18 cellular contexts compared by ENCODE assay signal in the genomic region with DNA sequence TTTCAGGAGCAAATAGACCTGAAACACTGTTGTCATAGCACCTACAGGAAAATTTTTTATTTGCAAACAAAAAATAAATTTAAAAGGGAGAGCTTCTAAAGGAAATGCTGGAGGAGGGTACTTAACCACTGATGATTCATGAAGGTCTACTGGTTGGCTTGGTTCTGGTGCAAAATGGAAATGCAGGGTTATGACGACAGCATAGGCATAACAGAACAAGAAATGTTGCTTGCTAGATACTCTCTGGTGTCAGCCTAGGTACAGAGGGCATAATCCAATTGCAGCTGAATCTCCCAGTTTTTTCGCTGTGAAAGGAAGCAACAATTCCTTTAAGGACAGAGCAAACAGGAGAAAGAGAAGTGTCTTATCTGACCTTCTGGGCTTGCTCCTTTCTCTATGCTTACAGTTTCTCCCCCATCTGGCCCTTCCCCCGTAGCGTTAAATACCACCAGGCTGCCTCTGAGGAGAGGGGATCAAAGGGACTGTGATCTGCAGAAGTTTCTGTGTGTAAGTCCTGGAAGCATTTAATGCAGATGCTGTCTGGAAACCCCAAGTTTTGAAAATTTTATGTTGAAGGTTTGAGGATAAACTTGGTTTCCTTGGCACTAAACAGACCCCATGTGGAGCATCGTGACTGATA. TPM values are rescaled to one million over a fixed set of nuclear protein-coding genes. Genes with fewer than 3 reads are reported as not detected.
DNase-seq lines count a peak whose midpoint lies in the region; ATAC-seq, FAIRE-seq and TF ChIP-seq lines count a peak whose summit lies in the region.
"Had no signal": no experiment of that assay in that cellular context is flagged by ENCODE, and none has a peak within 500 bp of the region (broad histone marks: within the 10 kb centered on the region; RNA-seq: fewer than 3 reads in every experiment).

No MANE protein-coding gene starts in this region.

- no peak for TF ChIP-seq CTCF in CD8-positive, alpha-beta T cell (IDR thresholded peaks at IDR 0.05)
- TF ChIP-seq CTCF in activated CD8-positive, alpha-beta T cell treated with anti-CD3 and anti-CD28 coated beads for 36 hours (IDR thresholded peaks at IDR 0.05), result no peak

- POLR2A ChIA-PET in CD8-positive, alpha-beta T cell (lab: Charles Lee), result no interaction called here
- POLR2A ChIA-PET in activated CD8-positive, alpha-beta T cell treated with anti-CD3 and anti-CD28 coated beads for 36 hours (lab: Charles Lee), result no interaction called here

- no peak overlapping the region for H3K4me3 Mint-ChIP-seq in CD8-positive, alpha-beta T cell
- no peak overlapping the region for H3K4me3 Mint-ChIP-seq in activated CD8-positive, alpha-beta T cell treated with anti-CD3 and anti-CD28 coated beads for 36 hours
- H3K4me3 Mint-ChIP-seq: T-cell had no signal

- no peaks in the 10 kb centered on the region for H3K9me3 Mint-ChIP-seq in CD8-positive, alpha-beta T cell
- H3K9me3 Mint-ChIP-seq in activated CD8-positive, alpha-beta T cell treated with anti-CD3 and anti-CD28 coated beads for 36 hours, result no peaks in the 10 kb centered on the region
- H3K9me3 Mint-ChIP-seq: T-cell had no signal

- no peak for DNase-seq in CD8-positive, alpha-beta T cell
- DNase-seq in HTR-8/SVneo (ENCODE audit: insufficient read length, low spot score) (no peak), kidney tubule cell (ENCODE audit: low spot score) (peak; percentile 33), HUDEP-2 (lab: John Stamatoyannopoulos, UW; ENCODE audit: unreplicated experiment in 76 of 76) (no peak), NCI-H146 (lab: John Stamatoyannopoulos, UW) (no peak), NCI-H2029 (lab: John Stamatoyannopoulos, UW) (no peak), mesenteric fat pad (ENCODE audit: low spot score) (no peak)
- peak; percentile 3 for DNase-seq in activated CD8-positive, alpha-beta T cell treated with anti-CD3 and anti-CD28 coated beads for 36 hours
- DNase-seq: activated CD4-positive, alpha-beta T cell treated with anti-CD3 and anti-CD28 coated beads, Interleukin-2, amount 50 U/mL, for 48 hours; activated T-cell treated with anti-CD3 and anti-CD28 coated beads, Interleukin-2, amount 50 U/mL, for 48 hours; esophagus squamous epithelium; MM.1S; NCI-H187 treated with DMSO at 0.1 percent for 48 hours; ovary; Right ventricle myocardium superior; stimulated activated CD4-positive, alpha-beta T cell treated with anti-CD3 and anti-CD28 coated beads, Interleukin-2, amount 100 ng/mL, for 24 hours; T-cell had no signal

- FAIRE-seq in HTR-8/SVneo (lab: Jason Lieb, UNC), result peak; percentile 33
- FAIRE-seq: bronchial epithelial cell had no signal

- H3K36me3 ChIP-seq in CD8-positive, alpha-beta T cell (ENCODE audit: insufficient read depth, low read length), result no peaks in the 10 kb centered on the region
- H3K36me3 ChIP-seq: esophagus squamous epithelium, ovary had no signal

- no peaks in the 10 kb centered on the region for H3K9me3 ChIP-seq in CD8-positive, alpha-beta T cell (ENCODE audit: low read length)
- H3K9me3 ChIP-seq: esophagus squamous epithelium, ovary had no signal

- ATAC-seq in CD8-positive, alpha-beta T cell, result peak; percentile 57
- peak; percentile 47 for ATAC-seq in activated CD8-positive, alpha-beta T cell treated with anti-CD3 and anti-CD28 coated beads for 36 hours

- no peaks in the 10 kb centered on the region for H3K27me3 Mint-ChIP-seq in CD8-positive, alpha-beta T cell (ENCODE audit: low read depth)
- no peaks in the 10 kb centered on the region for H3K27me3 Mint-ChIP-seq in activated CD8-positive, alpha-beta T cell treated with anti-CD3 and anti-CD28 coated beads for 36 hours

- no peaks in the 10 kb centered on the region for H3K27me3 ChIP-seq in CD8-positive, alpha-beta T cell (ENCODE audit: insufficient read depth, low read length)
- H3K27me3 ChIP-seq: esophagus squamous epithelium, ovary had no signal

- no peak overlapping the region for H3K27ac Mint-ChIP-seq in CD8-positive, alpha-beta T cell
- no peak overlapping the region for H3K27ac Mint-ChIP-seq in activated CD8-positive, alpha-beta T cell treated with anti-CD3 and anti-CD28 coated beads for 36 hours
- H3K27ac Mint-ChIP-seq: T-cell had no signal

- no peak overlapping the region for H3K4me3 ChIP-seq in CD8-positive, alpha-beta T cell (ENCODE audit: low read depth, low read length)
- H3K4me3 ChIP-seq: esophagus squamous epithelium, ovary had no signal

- no peak overlapping the region for H3K27ac ChIP-seq in CD8-positive, alpha-beta T cell (ENCODE audit: low read depth, low read length)
- H3K27ac ChIP-seq: esophagus squamous epithelium, ovary had no signal

- CTCF ChIA-PET in CD8-positive, alpha-beta T cell (lab: Charles Lee), result no interaction called here
- CTCF ChIA-PET in activated CD8-positive, alpha-beta T cell treated with anti-CD3 and anti-CD28 coated beads for 36 hours (lab: Charles Lee), result no interaction called here

- intact Hi-C loops in CD8-positive, alpha-beta T cell (cut with DNase I, micrococcal nuclease), result no loop called here
- intact Hi-C loops in activated CD8-positive, alpha-beta T cell treated with anti-CD3 and anti-CD28 coated beads for 36 hours (cut with micrococcal nuclease), result no loop called here

- no peaks in the 10 kb centered on the region for H3K4me1 ChIP-seq in CD8-positive, alpha-beta T cell (ENCODE audit: insufficient read depth, low read length)
- H3K4me1 ChIP-seq: esophagus squamous epithelium had no signal

- no peaks in the 10 kb centered on the region for H3K36me3 Mint-ChIP-seq in CD8-positive, alpha-beta T cell
- H3K36me3 Mint-ChIP-seq in activated CD8-positive, alpha-beta T cell treated with anti-CD3 and anti-CD28 coated beads for 36 hours (ENCODE audit: low read depth), result no peaks in the 10 kb centered on the region
- H3K36me3 Mint-ChIP-seq: T-cell had no signal

- H3K4me1 Mint-ChIP-seq in CD8-positive, alpha-beta T cell (ENCODE audit: low read depth), result no peaks in the 10 kb centered on the region
- H3K4me1 Mint-ChIP-seq in activated CD8-positive, alpha-beta T cell treated with anti-CD3 and anti-CD28 coated beads for 36 hours (ENCODE audit: low read depth), result no peaks in the 10 kb centered on the region

RNA-seq across cellular contexts. Expression of gene CASK, which starts 23.7 kb away (rescaled TPM):
- 10 to 100 TPM; 45.4 to 46.8 TPM for total RNA-seq in CD8-positive, alpha-beta T cell
- 10 to 100 TPM; 18.2 to 20.2 TPM for total RNA-seq in activated CD8-positive, alpha-beta T cell treated with anti-CD3 and anti-CD28 coated beads for 36 hours
- 30.2 TPM for total RNA-seq in mesenteric fat pad

Comparison
In these comparisons a context has a peak if more than half of its experiments do, and no peak if none do; other contexts are left out.
1. DNase-seq: peak in activated CD8-positive, alpha-beta T cell treated with anti-CD3 and anti-CD28 coated beads for 36 hours (single experiment) and kidney tubule cell (single experiment); none in CD8-positive, alpha-beta T cell (0 of 7), HTR-8/SVneo (single experiment), HUDEP-2 (0 of 76), NCI-H146 (single experiment), NCI-H2029 (single experiment) and mesenteric fat pad (single experiment).